ENCODE assay signal across 1 cellular context in the genomic region with DNA sequence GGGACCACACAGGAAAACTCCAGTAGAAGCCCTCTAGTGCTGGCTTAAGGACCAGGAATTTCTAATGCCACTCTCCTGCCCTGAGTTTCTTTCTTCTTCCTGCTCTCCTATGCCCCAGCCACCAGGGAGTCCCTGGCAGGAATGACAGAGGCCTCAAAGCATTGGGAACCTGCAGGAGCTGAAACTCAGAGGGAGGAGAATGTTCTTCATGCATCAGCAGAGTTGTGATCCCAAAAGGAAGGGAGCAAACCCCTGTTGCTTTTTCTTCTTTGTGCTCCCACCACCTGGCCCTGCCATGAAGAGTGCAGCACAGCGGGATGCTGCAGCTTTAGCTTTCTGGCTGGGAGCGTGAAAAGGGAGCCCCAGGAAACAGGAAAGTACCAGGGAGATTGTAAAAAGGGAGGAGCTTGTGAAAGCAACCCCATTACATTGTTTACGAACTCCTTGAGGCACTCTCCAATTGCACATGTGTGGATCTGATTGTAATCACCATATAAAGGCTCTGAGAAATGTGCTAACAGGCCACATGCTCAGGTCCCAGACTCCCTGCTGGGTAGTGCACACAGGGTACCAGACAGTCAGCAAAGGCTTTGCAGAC.
TF ChIP-seq lines count a peak whose summit lies in the region.

No MANE protein-coding gene starts in this region.

TF ChIP-seq in IMR-90, 13 proteins besides CTCF, POLR2A, EP300 and RAD21:
- TF ChIP-seq CHD1 (IDR thresholded peaks at IDR 0.05; ENCODE audit: low read depth, low read length) (no peak), SMC3 (IDR thresholded peaks at IDR 0.05; ENCODE audit: low read depth, low read length) (no peak), FOS (IDR thresholded peaks at IDR 0.05; ENCODE audit: low read depth, low read length) (no peak), MAFK (IDR thresholded peaks at IDR 0.05; ENCODE audit: low read depth, low read length) (no peak), MXI1 (IDR thresholded peaks at IDR 0.05; ENCODE audit: borderline replicate concordance, low read depth, low read length) (no peak), RFX5 (IDR thresholded peaks at IDR 0.05; ENCODE audit: low read depth, low read length) (no peak), MAZ (IDR thresholded peaks at IDR 0.05; ENCODE audit: borderline replicate concordance, low read depth, low read length) (no peak), BHLHE40 (IDR thresholded peaks at IDR 0.05; ENCODE audit: low read depth, low read length) (no peak), CEBPB (IDR thresholded peaks at IDR 0.05; ENCODE audit: low read depth, low read length) (no peak), RCOR1 (IDR thresholded peaks at IDR 0.05; ENCODE audit: insufficient replicate concordance, low read length) (no peak), NFE2L2 (IDR thresholded peaks at IDR 0.05; ENCODE audit: low read depth, low read length) (no peak)
- TF ChIP-seq, protein P1, sequence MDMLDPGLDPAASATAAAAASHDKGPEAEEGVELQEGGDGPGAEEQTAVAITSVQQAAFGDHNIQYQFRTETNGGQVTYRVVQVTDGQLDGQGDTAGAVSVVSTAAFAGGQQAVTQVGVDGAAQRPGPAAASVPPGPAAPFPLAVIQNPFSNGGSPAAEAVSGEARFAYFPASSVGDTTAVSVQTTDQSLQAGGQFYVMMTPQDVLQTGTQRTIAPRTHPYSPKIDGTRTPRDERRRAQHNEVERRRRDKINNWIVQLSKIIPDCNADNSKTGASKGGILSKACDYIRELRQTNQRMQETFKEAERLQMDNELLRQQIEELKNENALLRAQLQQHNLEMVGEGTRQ (IDR thresholded peaks at IDR 0.05; ENCODE audit: low read depth, low read length), result no peak
- TF ChIP-seq, protein P2, sequence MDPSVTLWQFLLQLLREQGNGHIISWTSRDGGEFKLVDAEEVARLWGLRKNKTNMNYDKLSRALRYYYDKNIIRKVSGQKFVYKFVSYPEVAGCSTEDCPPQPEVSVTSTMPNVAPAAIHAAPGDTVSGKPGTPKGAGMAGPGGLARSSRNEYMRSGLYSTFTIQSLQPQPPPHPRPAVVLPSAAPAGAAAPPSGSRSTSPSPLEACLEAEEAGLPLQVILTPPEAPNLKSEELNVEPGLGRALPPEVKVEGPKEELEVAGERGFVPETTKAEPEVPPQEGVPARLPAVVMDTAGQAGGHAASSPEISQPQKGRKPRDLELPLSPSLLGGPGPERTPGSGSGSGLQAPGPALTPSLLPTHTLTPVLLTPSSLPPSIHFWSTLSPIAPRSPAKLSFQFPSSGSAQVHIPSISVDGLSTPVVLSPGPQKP (IDR thresholded peaks at IDR 0.05; ENCODE audit: borderline replicate concordance, low read depth, low read length), result no peak
